10 cellular contexts compared by ENCODE assay signal in the genomic region with DNA sequence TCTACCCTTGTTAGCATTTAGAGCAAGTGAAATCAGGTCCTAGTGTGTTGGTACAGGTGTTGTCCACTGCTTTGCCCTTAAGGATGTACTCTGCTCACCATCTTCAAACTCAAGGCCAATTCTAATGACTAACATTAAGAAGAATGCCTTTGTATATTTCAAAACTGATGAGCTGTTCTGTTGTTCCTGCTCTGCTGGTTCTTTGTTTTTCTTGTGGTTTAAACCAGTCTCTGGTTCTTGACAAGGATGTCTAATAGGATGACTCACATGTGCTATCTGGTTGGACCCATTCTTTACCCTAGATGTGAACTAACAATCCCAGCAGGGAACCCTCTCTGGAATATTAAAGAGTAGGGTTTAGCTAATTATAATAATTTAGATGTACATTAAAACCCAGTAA. TPM values are rescaled to one million over a fixed set of nuclear protein-coding genes. Genes with fewer than 3 reads are reported as not detected.
DNase-seq lines count a peak whose midpoint lies in the region; ATAC-seq and TF ChIP-seq lines count a peak whose summit lies in the region.
"Had no signal": no experiment of that assay in that cellular context is flagged by ENCODE, and none has a peak within 500 bp of the region (broad histone marks: within the 10 kb centered on the region; RNA-seq: fewer than 3 reads in every experiment).

No MANE protein-coding gene starts in this region.

- H3K4me1 ChIP-seq in IMR-90 (ENCODE audit: control insufficient read depth, insufficient read depth, low read length), result peaks cover 11% of the 10 kb centered on the region

- TF ChIP-seq RAD21 in IMR-90 (IDR thresholded peaks at IDR 0.05; ENCODE audit: low read length), result no peak; the same call in 1 of the 2 replicates

- in situ Hi-C loops in IMR-90 (cut with MboI; ENCODE audit: low sequenced_read_pairs), result no loop called here

- intact Hi-C loops in IMR-90 (cut with micrococcal nuclease), result no loop called here

- no peak overlapping the region for H3K23ac ChIP-seq in IMR-90 (ENCODE audit: low read depth, low read length)

- H2AK9ac ChIP-seq in IMR-90 (replicated peaks; ENCODE audit: low read depth, low read length, poor library complexity), result no peak overlapping the region

- DNase-seq in AG08396 (ENCODE audit: low spot score), result peak; percentile 73
- DNase-seq in IMR-90, result peak; percentile 96
- peak; percentile 78 for DNase-seq in astrocyte of the hippocampus (ENCODE audit: low read depth, low spot score)
- DNase-seq in kidney glomerular epithelial cell (lab: John Stamatoyannopoulos, UW), result peak; percentile 93
- DNase-seq in NK-92 (lab: John Stamatoyannopoulos, UW; ENCODE audit: unreplicated experiment), result no peak
- no peak for DNase-seq in DMS79 (lab: John Stamatoyannopoulos, UW)
- DNase-seq in amygdala (lab: John Stamatoyannopoulos, UW), result no peak
- no peak for DNase-seq in iPS-NIHi11 (ENCODE audit: low spot score)
- DNase-seq: DMS79 treated with DMSO at 0.1 percent for 48 hours, hypothalamus had no signal

- peak overlapping the region; percentile 79; the same call in 1 of the 2 replicates for H3K27ac ChIP-seq in IMR-90 (ENCODE audit: insufficient read depth, low read length)

- CTCF ChIA-PET in IMR-90 (lab: Yijun Ruan, JAX), result interaction anchor here (0.6 to 3.2 kb wide), 3 partner anchors 11 to 26 kb away, joined by 3 to 8 read pairs (median 3); no protein-coding TSS in a partner anchor

- peaks cover 27% of the 10 kb centered on the region for H3K36me3 ChIP-seq in IMR-90 (ENCODE audit: control insufficient read depth, insufficient read depth, low read length)

- H4K5ac ChIP-seq in IMR-90 (ENCODE audit: low read depth, low read length), result peak overlapping the region; percentile 76; the same call in 1 of the 2 replicates

- H2BK15ac ChIP-seq in IMR-90 (ENCODE audit: low read depth, low read length), result no peak overlapping the region

- peak overlapping the region; percentile 69; the same call in 1 of the 2 replicates for H3K4me2 ChIP-seq in IMR-90 (ENCODE audit: low read depth, low read length)

- H3K9me1 ChIP-seq in IMR-90 (ENCODE audit: insufficient read depth, low read length), result no peaks in the 10 kb centered on the region

- dilution Hi-C loops in IMR-90 (cut with HindIII; ENCODE audit: low sequenced_read_pairs, unreplicated experiment), result no loop called here

- peak overlapping the region; percentile 48; the same call in 1 of the 2 replicates for H4K91ac ChIP-seq in IMR-90 (ENCODE audit: insufficient read depth, low read depth, low read length)

- no peak overlapping the region for H2AFZ ChIP-seq in IMR-90 (replicated peaks; ENCODE audit: low read length, poor library complexity)

- no peak for TF ChIP-seq CTCF in IMR-90 (conservative IDR thresholded peaks at IDR 0.05; ENCODE audit: low read depth, low read length)

- H3K4me3 ChIP-seq in IMR-90 (ENCODE audit: insufficient read depth, low read depth, low read length), result no peak overlapping the region

- peak overlapping the region; percentile 48 for H2BK20ac ChIP-seq in IMR-90 (ENCODE audit: low read depth, low read length)

- no peak overlapping the region for H3K14ac ChIP-seq in IMR-90 (replicated peaks; ENCODE audit: low read depth, low read length)

- no peaks in the 10 kb centered on the region for H3K9me3 ChIP-seq in IMR-90 (ENCODE audit: control insufficient read depth, insufficient read depth, low read length)

- H4K20me1 ChIP-seq in IMR-90 (ENCODE audit: insufficient read depth, low read length), result no peaks in the 10 kb centered on the region

- H3K9ac ChIP-seq in IMR-90 (ENCODE audit: low read depth, low read length), result no peak overlapping the region

- peak overlapping the region; percentile 88 for H3K18ac ChIP-seq in IMR-90 (ENCODE audit: low read depth, low read length)

- H3K56ac ChIP-seq in IMR-90 (ENCODE audit: extremely low read depth, insufficient read depth, low read length), result no peak overlapping the region

- H2BK5ac ChIP-seq in IMR-90 (ENCODE audit: low read depth, low read length, poor library complexity, severe bottlenecking), result peak overlapping the region; percentile 82

- peak overlapping the region in 1 of 2 experiments; percentile 71; a peak in 2 of 4 replicates for H4K8ac ChIP-seq in IMR-90 (ENCODE audit: low read depth in 2 of 2, low read length in 2 of 2)

- peak overlapping the region; percentile 18 for H3K4ac ChIP-seq in IMR-90 (ENCODE audit: low read depth, low read length)

- peak; percentile 89 for ATAC-seq in IMR-90 (ENCODE audit: low read depth)

- H3K79me1 ChIP-seq in IMR-90 (ENCODE audit: low read depth in 1 of 2, low read length in 2 of 2), result peaks cover 6 to 10% of the 10 kb centered on the region in 2 experiments; a peak in 1 of 4 replicates

- no peak for TF ChIP-seq POLR2A in IMR-90 (IDR thresholded peaks at IDR 0.05; ENCODE audit: low read depth, low read length)

- BruUV-seq in IMR-90 (replicated peaks; lab: Mats Ljungman, UMichigan), result no TSS peak

- POLR2A ChIA-PET in IMR-90 (lab: Charles Lee; ENCODE audit: unreplicated experiment), result no interaction called here

- H2AK5ac ChIP-seq in IMR-90 (ENCODE audit: low read depth, low read length), result no peak overlapping the region

- peak overlapping the region; percentile 45 for H2BK120ac ChIP-seq in IMR-90 (ENCODE audit: low read depth, low read length)

- H3K27me3 ChIP-seq in IMR-90 (ENCODE audit: control insufficient read depth, insufficient read depth, low read length), result no peaks in the 10 kb centered on the region

TF ChIP-seq in IMR-90, 13 proteins besides CTCF, POLR2A, EP300 and RAD21:
- TF ChIP-seq FOS (IDR thresholded peaks at IDR 0.05; ENCODE audit: low read depth, low read length) (peak; percentile 96), MXI1 (IDR thresholded peaks at IDR 0.05; ENCODE audit: borderline replicate concordance, low read depth, low read length) (no peak), MAFK (IDR thresholded peaks at IDR 0.05; ENCODE audit: low read depth, low read length) (peak; percentile 32; the same call in 1 of the 2 replicates), SMC3 (IDR thresholded peaks at IDR 0.05; ENCODE audit: low read depth, low read length) (no peak), RCOR1 (IDR thresholded peaks at IDR 0.05; ENCODE audit: insufficient replicate concordance, low read length) (peak; percentile 93), BHLHE40 (IDR thresholded peaks at IDR 0.05; ENCODE audit: low read depth, low read length) (peak; percentile 65), CEBPB (IDR thresholded peaks at IDR 0.05; ENCODE audit: low read depth, low read length) (peak; percentile 50; the same call in 1 of the 2 replicates), CHD1 (IDR thresholded peaks at IDR 0.05; ENCODE audit: low read depth, low read length) (no peak), RFX5 (IDR thresholded peaks at IDR 0.05; ENCODE audit: low read depth, low read length) (no peak), MAZ (IDR thresholded peaks at IDR 0.05; ENCODE audit: borderline replicate concordance, low read depth, low read length) (no peak), NFE2L2 (IDR thresholded peaks at IDR 0.05; ENCODE audit: low read depth, low read length) (no peak)
- TF ChIP-seq, protein P1, sequence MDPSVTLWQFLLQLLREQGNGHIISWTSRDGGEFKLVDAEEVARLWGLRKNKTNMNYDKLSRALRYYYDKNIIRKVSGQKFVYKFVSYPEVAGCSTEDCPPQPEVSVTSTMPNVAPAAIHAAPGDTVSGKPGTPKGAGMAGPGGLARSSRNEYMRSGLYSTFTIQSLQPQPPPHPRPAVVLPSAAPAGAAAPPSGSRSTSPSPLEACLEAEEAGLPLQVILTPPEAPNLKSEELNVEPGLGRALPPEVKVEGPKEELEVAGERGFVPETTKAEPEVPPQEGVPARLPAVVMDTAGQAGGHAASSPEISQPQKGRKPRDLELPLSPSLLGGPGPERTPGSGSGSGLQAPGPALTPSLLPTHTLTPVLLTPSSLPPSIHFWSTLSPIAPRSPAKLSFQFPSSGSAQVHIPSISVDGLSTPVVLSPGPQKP (IDR thresholded peaks at IDR 0.05; ENCODE audit: borderline replicate concordance, low read depth, low read length), result no peak
- TF ChIP-seq, protein P2, sequence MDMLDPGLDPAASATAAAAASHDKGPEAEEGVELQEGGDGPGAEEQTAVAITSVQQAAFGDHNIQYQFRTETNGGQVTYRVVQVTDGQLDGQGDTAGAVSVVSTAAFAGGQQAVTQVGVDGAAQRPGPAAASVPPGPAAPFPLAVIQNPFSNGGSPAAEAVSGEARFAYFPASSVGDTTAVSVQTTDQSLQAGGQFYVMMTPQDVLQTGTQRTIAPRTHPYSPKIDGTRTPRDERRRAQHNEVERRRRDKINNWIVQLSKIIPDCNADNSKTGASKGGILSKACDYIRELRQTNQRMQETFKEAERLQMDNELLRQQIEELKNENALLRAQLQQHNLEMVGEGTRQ (IDR thresholded peaks at IDR 0.05; ENCODE audit: low read depth, low read length), result no peak

RNA-seq across cellular contexts. Expression of a gene that starts 17.3 kb away (rescaled TPM):
- total RNA-seq in IMR-90 (2012; rRNA removed), result 33.2 and 33.6 TPM in 2 replicates
- 13.8 and 15.8 TPM in 2 replicates for polyA plus RNA-seq in IMR-90 (2012; rRNA removed)
- 5.6 and 6.0 TPM in 2 replicates for polyA plus RNA-seq in IMR-90 (2012; cell fraction: cytosol; rRNA removed)
- polyA plus RNA-seq in IMR-90 (2012; cell fraction: nucleus; rRNA removed; ENCODE audit: low replicate concordance), result 3.3 and 26.7 TPM in 2 replicates

Comparison
In these comparisons a context has a peak if more than half of its experiments do, and no peak if none do; other contexts are left out.
1. DNase-seq: peak in AG08396 (single experiment), IMR-90 (single experiment), astrocyte of the hippocampus (single experiment) and kidney glomerular epithelial cell (single experiment); none in NK-92 (single experiment), DMS79 (single experiment), amygdala (0 of 56) and iPS-NIHi11 (single experiment).